ENCODE assay signal across 19 cellular contexts in genomic region chr9:135619599-135619886, GRCh38. TPM values are rescaled to one million over a fixed set of nuclear protein-coding genes. Genes with fewer than 3 reads are reported as not detected.
DNase-seq lines count a peak whose midpoint lies in the region; ATAC-seq and TF ChIP-seq lines count a peak whose summit lies in the region.
"Had no signal": no experiment of that assay in that cellular context is flagged by ENCODE, and none has a peak within 500 bp of the region (broad histone marks: within the 10 kb centered on the region; RNA-seq: fewer than 3 reads in every experiment).

No MANE protein-coding gene starts in this region.

- H3K9me3 ChIP-seq in Caco-2 = no peaks in the 10 kb centered on the region
- H3K9me3 ChIP-seq: BLaER1 treated with 17β-estradiol and CSF1 and Interleukin-3, amounts not matched to agents 10 nM and 100 nM had no signal

- no peaks in the 10 kb centered on the region for H3K27me3 ChIP-seq in Caco-2 (replicated peaks; ENCODE audit: control insufficient read depth, insufficient read depth, low read length)
- H3K27me3 ChIP-seq: BLaER1 treated with 17β-estradiol and CSF1 and Interleukin-3, amounts not matched to agents 10 nM and 100 nM had no signal

- H3K4me1 Mint-ChIP-seq in chondrocyte (ENCODE audit: low read depth) (no peaks in the 10 kb centered on the region), type B pancreatic cell (ENCODE audit: unreplicated experiment) (no peaks in the 10 kb centered on the region), Caco-2 (ENCODE audit: low read depth, unreplicated experiment) (no peaks in the 10 kb centered on the region)
- H3K4me1 Mint-ChIP-seq: CD4-positive, CD25-positive, alpha-beta regulatory T cell; GM23338; H9 had no signal

- TF ChIP-seq CTCF in chondrocyte (IDR thresholded peaks at IDR 0.05) (no peak), type B pancreatic cell (conservative IDR thresholded peaks at IDR 0.05) (no peak), Caco-2 (IDR thresholded peaks at IDR 0.05; ENCODE audit: insufficient read depth in 1 of 2, low read depth in 1 of 2, low read length in 1 of 2, severe bottlenecking in 1 of 2, unreplicated experiment in 1 of 2) (no peak)

- BruUV-seq in Caco-2 (replicated peaks; lab: Mats Ljungman, UMichigan) = no TSS peak

- no peaks in the 10 kb centered on the region for H3K4me1 ChIP-seq in Caco-2

- H3K4me3 Mint-ChIP-seq in chondrocyte (ENCODE audit: unreplicated experiment) (no peak overlapping the region), type B pancreatic cell (no peak overlapping the region), Caco-2 (ENCODE audit: unreplicated experiment) (no peak overlapping the region)
- H3K4me3 Mint-ChIP-seq: CD4-positive, CD25-positive, alpha-beta regulatory T cell; GM23338; H9 had no signal

- DNase-seq in NCI-H146 (lab: John Stamatoyannopoulos, UW) (peak; percentile 28), NCI-H146 treated with DMSO at 0.1 percent for 48 hours (lab: John Stamatoyannopoulos, UW; ENCODE audit: unreplicated experiment) (no peak), NCI-H526 treated with DMSO at 0.1 percent for 48 hours (lab: John Stamatoyannopoulos, UW) (peak; percentile 2), chondrocyte (ENCODE audit: low spot score) (peak; percentile 79), type B pancreatic cell (ENCODE audit: extremely low spot score, unreplicated experiment) (peak; percentile 63), NCI-H524 treated with DMSO at 0.1 percent for 48 hours (lab: John Stamatoyannopoulos, UW) (no peak), Caco-2 (no peak)
- DNase-seq in stimulated activated naive CD8-positive, alpha-beta T cell treated with anti-CD3 and anti-CD28 coated beads, Interleukin-15, Interleukin-2, amounts not matched to agents 100 U/mL and 50 U/mL, for 24 hours = no peak
- DNase-seq: ACHN; CD4-positive, CD25-positive, alpha-beta regulatory T cell; DMS53; IMR-90 had no signal

- no peaks in the 10 kb centered on the region for H3K36me3 Mint-ChIP-seq in chondrocyte (ENCODE audit: low read depth)
- no peaks in the 10 kb centered on the region for H3K36me3 Mint-ChIP-seq in type B pancreatic cell
- no peaks in the 10 kb centered on the region for H3K36me3 Mint-ChIP-seq in Caco-2 (ENCODE audit: insufficient read depth, unreplicated experiment)
- H3K36me3 Mint-ChIP-seq: CD4-positive, CD25-positive, alpha-beta regulatory T cell had no signal

- no peak overlapping the region for H3K4me3 ChIP-seq in Caco-2 (ENCODE audit: low read depth, low read length)
- H3K4me3 ChIP-seq: BLaER1 treated with 17β-estradiol and CSF1 and Interleukin-3, amounts not matched to agents 10 nM and 100 nM; GM12878; GM23338 had no signal

- H3K36me3 ChIP-seq in Caco-2 (ENCODE audit: control insufficient read depth, insufficient read depth, low read length) = no peaks in the 10 kb centered on the region
- H3K36me3 ChIP-seq: BLaER1 treated with 17β-estradiol and CSF1 and Interleukin-3, amounts not matched to agents 10 nM and 100 nM had no signal

- intact Hi-C loops in Caco-2 (cut with micrococcal nuclease; ENCODE audit: unreplicated experiment) = no loop called here

- H3K27me3 Mint-ChIP-seq in chondrocyte (ENCODE audit: low read depth) = peaks cover 35% of the 10 kb centered on the region
- peaks cover 16% of the 10 kb centered on the region for H3K27me3 Mint-ChIP-seq in type B pancreatic cell
- peaks cover 10% of the 10 kb centered on the region for H3K27me3 Mint-ChIP-seq in Caco-2 (ENCODE audit: insufficient read depth, unreplicated experiment)
- H3K27me3 Mint-ChIP-seq: CD4-positive, CD25-positive, alpha-beta regulatory T cell had no signal

- H3K9me3 Mint-ChIP-seq in chondrocyte (ENCODE audit: low read depth) (no peaks in the 10 kb centered on the region), type B pancreatic cell (no peaks in the 10 kb centered on the region), Caco-2 (ENCODE audit: unreplicated experiment) (no peaks in the 10 kb centered on the region)
- H3K9me3 Mint-ChIP-seq: GM23338, H9 had no signal

- CTCF ChIA-PET in Caco-2 (lab: Charles Lee) = no interaction called here

- POLR2A ChIA-PET in Caco-2 (lab: Charles Lee) = no interaction called here

- no peak for ATAC-seq in stimulated activated naive CD8-positive, alpha-beta T cell treated with anti-CD3 and anti-CD28 coated beads, Interleukin-15, Interleukin-2, amounts not matched to agents 100 U/mL and 50 U/mL, for 24 hours
- ATAC-seq: GM12878, GM23338 had no signal

- H3K27ac Mint-ChIP-seq in chondrocyte (ENCODE audit: unreplicated experiment) = no peak overlapping the region
- no peak overlapping the region for H3K27ac Mint-ChIP-seq in type B pancreatic cell
- H3K27ac Mint-ChIP-seq in Caco-2 (ENCODE audit: unreplicated experiment) = no peak overlapping the region
- H3K27ac Mint-ChIP-seq: CD4-positive, CD25-positive, alpha-beta regulatory T cell; GM23338 had no signal

RNA-seq across cellular contexts. Expression of gene GLT6D1, which starts 19.8 kb away (rescaled TPM):
- total RNA-seq in chondrocyte (not detected in 3 replicates), type B pancreatic cell (ENCODE audit: low replicate concordance) (not detected in 2 replicates), Caco-2 (2022) (not detected in 2 replicates)
- total RNA-seq: A172; CD4-positive, CD25-positive, alpha-beta regulatory T cell; G401; GM12878; GM23338; H9; HT-29; IMR-90 had no signal

RNA-seq across cellular contexts. Expression of gene LCN9, which starts 43.6 kb away (rescaled TPM):
- 1.8 to 2.0 TPM in 2 of 3 replicates, not detected in the other for total RNA-seq in chondrocyte
- total RNA-seq in type B pancreatic cell (ENCODE audit: low replicate concordance) = 1.1 and 2.0 TPM in 2 replicates
- total RNA-seq in Caco-2 (2022) = not detected in 2 replicates
- total RNA-seq: A172; CD4-positive, CD25-positive, alpha-beta regulatory T cell; G401; GM12878; GM23338; HT-29; IMR-90 had no signal

RNA-seq across cellular contexts. Expression of gene PAEP, which starts 58.0 kb away (rescaled TPM):
- total RNA-seq in chondrocyte = not detected in 3 replicates
- total RNA-seq in type B pancreatic cell (ENCODE audit: low replicate concordance) = not detected in 2 replicates
- not detected in 2 replicates for total RNA-seq in Caco-2 (2022)
- total RNA-seq: A172; CD4-positive, CD25-positive, alpha-beta regulatory T cell; G401; GM12878; GM23338; H9; HT-29; IMR-90 had no signal

Comparison
In these comparisons a context has a peak if more than half of its experiments do, and no peak if none do; other contexts are left out.
1. DNase-seq: peak in NCI-H146 (single experiment), NCI-H526 treated with DMSO at 0.1 percent for 48 hours (single experiment), chondrocyte (single experiment) and type B pancreatic cell (single experiment); none in NCI-H146 treated with DMSO at 0.1 percent for 48 hours (single experiment), stimulated activated naive CD8-positive, alpha-beta T cell treated with anti-CD3 and anti-CD28 coated beads, Interleukin-15, Interleukin-2, amounts not matched to agents 100 U/mL and 50 U/mL, for 24 hours (single experiment), NCI-H524 treated with DMSO at 0.1 percent for 48 hours (single experiment) and Caco-2 (0 of 2).